Comparison of ENCODE assay signal across 10 cellular contexts in the genomic region with DNA sequence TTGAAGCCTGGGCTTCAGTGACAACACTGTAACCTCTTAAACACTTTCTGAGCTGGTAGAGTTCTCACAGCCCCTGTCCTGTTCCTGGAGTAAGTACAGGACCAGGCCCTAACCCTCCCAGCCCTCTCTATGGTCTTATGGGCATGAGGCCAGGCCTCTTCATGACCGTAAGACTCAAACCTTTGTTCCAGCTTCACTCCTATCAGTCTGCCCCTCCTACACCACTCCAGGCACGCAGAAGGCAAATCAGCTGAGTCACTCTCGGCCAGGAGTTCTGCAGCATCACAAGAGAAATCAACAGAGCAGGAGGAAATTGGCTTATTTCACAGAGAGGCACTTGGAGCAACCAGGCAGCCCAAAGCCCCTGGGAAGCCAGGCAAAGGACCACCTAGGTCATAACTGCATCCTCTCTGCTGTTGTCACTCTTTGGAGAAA. TPM values are rescaled to one million over a fixed set of nuclear protein-coding genes. Genes with fewer than 3 reads are reported as not detected.
A peak's percentile ranks its signal among the peaks of the same experiment; 100 is the strongest.
DNase-seq lines count a peak whose midpoint lies in the region; ATAC-seq, FAIRE-seq and TF ChIP-seq lines count a peak whose summit lies in the region.
"Had no signal": no experiment of that assay in that cellular context is flagged by ENCODE, and none has a peak within 500 bp of the region (broad histone marks: within the 10 kb centered on the region; RNA-seq: fewer than 3 reads in every experiment).

No MANE protein-coding gene starts in this region.

- POLR2A ChIA-PET in CD4-positive, alpha-beta T cell (lab: Charles Lee), result no interaction called here

- no peak for TF ChIP-seq CTCF in CD4-positive, alpha-beta T cell (IDR thresholded peaks at IDR 0.05)

- intact Hi-C loops in CD4-positive, alpha-beta T cell (cut with DNase I, micrococcal nuclease), result no loop called here

- peaks cover 18% of the 10 kb centered on the region for H3K27me3 Mint-ChIP-seq in CD4-positive, alpha-beta T cell

- H3K4me3 Mint-ChIP-seq in CD4-positive, alpha-beta T cell, result no peak overlapping the region

- no peaks in the 10 kb centered on the region for H3K4me1 Mint-ChIP-seq in CD4-positive, alpha-beta T cell (ENCODE audit: low read depth)

- no peak overlapping the region for H3K27ac Mint-ChIP-seq in CD4-positive, alpha-beta T cell

- DNase-seq in H54 (ENCODE audit: insufficient read length, low spot score), result peak; percentile 40
- peak; percentile 86 for DNase-seq in NCI-H510A (lab: John Stamatoyannopoulos, UW)
- peak; percentile 53 for DNase-seq in ecto neural progenitor cell (ENCODE audit: low spot score)
- DNase-seq in renal cortical epithelial cell (ENCODE audit: low read depth), result peak; percentile 57
- no peak for DNase-seq in NCI-H1694 (lab: John Stamatoyannopoulos, UW)
- DNase-seq in activated CD4-positive, CD25-positive, alpha-beta regulatory T cell treated with anti-CD3 and anti-CD28 coated beads, Interleukin-2, amount 50 U/mL, for 72 hours, result no peak
- DNase-seq in CD4-positive, alpha-beta T cell, result no peak
- DNase-seq in NOMO-1 (lab: John Stamatoyannopoulos, UW; ENCODE audit: unreplicated experiment in 2 of 2), result no peak

- no peaks in the 10 kb centered on the region for H3K9me3 ChIP-seq in CD4-positive, alpha-beta T cell (ENCODE audit: control insufficient read depth, low read length)

- H3K9me3 Mint-ChIP-seq in CD4-positive, alpha-beta T cell, result no peaks in the 10 kb centered on the region

- CTCF ChIA-PET in CD4-positive, alpha-beta T cell (lab: Charles Lee), result no interaction called here

- H3K27me3 ChIP-seq in CD4-positive, alpha-beta T cell (ENCODE audit: control insufficient read depth, insufficient read depth, low read length), result peaks cover 15% of the 10 kb centered on the region

- no peak for TF ChIP-seq POLR2A in H54 (IDR thresholded peaks at IDR 0.05; ENCODE audit: low read depth, low read length)

- no peaks in the 10 kb centered on the region for H3K36me3 Mint-ChIP-seq in CD4-positive, alpha-beta T cell (ENCODE audit: low read depth)

- no peak for FAIRE-seq in H54 (lab: Jason Lieb, UNC)
- FAIRE-seq: endometrium had no signal

- ATAC-seq in CD4-positive, alpha-beta T cell (ENCODE audit: poor library complexity), result no peak

- H3K27ac ChIP-seq in CD4-positive, alpha-beta T cell (ENCODE audit: low read depth, low read length), result no peak overlapping the region
- H3K27ac ChIP-seq: SK-N-MC had no signal

RNA-seq across cellular contexts. Expression of gene CHD6, which starts 25.3 kb away (rescaled TPM):
- total RNA-seq in renal cortical epithelial cell, result 12.7 and 45.5 TPM in 2 replicates
- 100 to 1,000 TPM; 114 to 126 TPM for total RNA-seq in CD4-positive, alpha-beta T cell

Comparison
In these comparisons a context has a peak if more than half of its experiments do, and no peak if none do; other contexts are left out.
1. DNase-seq: peak in H54 (single experiment), NCI-H510A (single experiment), ecto neural progenitor cell (single experiment) and renal cortical epithelial cell (single experiment); none in NCI-H1694 (single experiment), activated CD4-positive, CD25-positive, alpha-beta regulatory T cell treated with anti-CD3 and anti-CD28 coated beads, Interleukin-2, amount 50 U/mL, for 72 hours (single experiment), CD4-positive, alpha-beta T cell (0 of 10) and NOMO-1 (0 of 2).